8 cellular contexts compared by ENCODE assay signal in the genomic region with DNA sequence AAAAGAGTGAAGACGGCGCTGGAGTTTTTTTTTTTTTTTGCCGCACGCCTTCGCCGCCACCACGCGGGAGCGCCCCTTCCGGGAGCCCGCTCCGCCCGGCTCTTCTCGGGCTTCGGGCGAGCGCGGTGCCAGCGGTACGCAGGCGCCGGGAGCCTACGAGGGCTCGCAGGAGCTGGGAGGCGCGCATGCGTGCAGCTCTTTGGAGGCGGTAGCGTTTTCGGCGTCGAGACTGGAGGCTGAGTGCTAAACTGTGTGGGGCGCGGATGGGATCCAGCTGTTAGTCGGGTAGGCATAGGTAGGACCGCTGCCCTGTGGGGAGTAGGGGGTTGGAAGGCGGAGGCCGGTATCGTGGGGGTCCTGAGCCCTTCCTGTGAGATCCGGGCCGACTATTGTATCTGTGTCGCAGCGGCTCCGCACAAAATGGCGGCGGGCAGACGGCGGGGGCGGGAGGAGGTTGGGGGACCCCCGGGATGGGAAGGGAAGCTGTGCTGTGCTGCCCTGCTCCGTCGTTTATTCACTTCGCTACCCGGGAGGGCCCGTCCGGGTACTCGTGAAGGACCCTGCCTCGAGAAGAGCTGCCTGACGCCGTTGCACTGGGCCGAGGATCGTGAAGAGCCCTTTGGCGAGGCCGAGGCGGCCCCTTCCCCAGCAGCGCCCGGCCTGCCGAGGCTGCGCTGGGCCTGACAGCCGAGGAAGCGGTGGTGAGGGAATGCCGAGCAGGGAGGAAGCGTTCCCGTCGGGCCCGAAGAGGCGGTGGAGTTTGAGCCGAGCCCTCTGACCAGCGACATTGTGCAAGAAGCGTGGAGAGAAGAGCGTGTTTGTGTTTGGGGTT. TPM values are rescaled to one million over a fixed set of nuclear protein-coding genes. Genes with fewer than 3 reads are reported as not detected.
A peak's percentile ranks its signal among the peaks of the same experiment; 100 is the strongest.
DNase-seq lines count a peak whose midpoint lies in the region; ATAC-seq and TF ChIP-seq lines count a peak whose summit lies in the region.

A gene with protein sequence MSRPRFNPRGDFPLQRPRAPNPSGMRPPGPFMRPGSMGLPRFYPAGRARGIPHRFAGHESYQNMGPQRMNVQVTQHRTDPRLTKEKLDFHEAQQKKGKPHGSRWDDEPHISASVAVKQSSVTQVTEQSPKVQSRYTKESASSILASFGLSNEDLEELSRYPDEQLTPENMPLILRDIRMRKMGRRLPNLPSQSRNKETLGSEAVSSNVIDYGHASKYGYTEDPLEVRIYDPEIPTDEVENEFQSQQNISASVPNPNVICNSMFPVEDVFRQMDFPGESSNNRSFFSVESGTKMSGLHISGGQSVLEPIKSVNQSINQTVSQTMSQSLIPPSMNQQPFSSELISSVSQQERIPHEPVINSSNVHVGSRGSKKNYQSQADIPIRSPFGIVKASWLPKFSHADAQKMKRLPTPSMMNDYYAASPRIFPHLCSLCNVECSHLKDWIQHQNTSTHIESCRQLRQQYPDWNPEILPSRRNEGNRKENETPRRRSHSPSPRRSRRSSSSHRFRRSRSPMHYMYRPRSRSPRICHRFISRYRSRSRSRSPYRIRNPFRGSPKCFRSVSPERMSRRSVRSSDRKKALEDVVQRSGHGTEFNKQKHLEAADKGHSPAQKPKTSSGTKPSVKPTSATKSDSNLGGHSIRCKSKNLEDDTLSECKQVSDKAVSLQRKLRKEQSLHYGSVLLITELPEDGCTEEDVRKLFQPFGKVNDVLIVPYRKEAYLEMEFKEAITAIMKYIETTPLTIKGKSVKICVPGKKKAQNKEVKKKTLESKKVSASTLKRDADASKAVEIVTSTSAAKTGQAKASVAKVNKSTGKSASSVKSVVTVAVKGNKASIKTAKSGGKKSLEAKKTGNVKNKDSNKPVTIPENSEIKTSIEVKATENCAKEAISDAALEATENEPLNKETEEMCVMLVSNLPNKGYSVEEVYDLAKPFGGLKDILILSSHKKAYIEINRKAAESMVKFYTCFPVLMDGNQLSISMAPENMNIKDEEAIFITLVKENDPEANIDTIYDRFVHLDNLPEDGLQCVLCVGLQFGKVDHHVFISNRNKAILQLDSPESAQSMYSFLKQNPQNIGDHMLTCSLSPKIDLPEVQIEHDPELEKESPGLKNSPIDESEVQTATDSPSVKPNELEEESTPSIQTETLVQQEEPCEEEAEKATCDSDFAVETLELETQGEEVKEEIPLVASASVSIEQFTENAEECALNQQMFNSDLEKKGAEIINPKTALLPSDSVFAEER (N-terminal part only) (plus strand): TSS at position 202 of the 832 bp plus-strand sequence. CDS start 17,173 bp downstream, outside the sequence.

- in situ Hi-C loops in GM13977 (cut with MboI; ENCODE audit: low pct_unique_long_range_greater_than_20kb, low sequenced_read_pairs, unreplicated experiment): no loop called here

- H3K4me3 ChIP-seq in right atrium auricular region (peak within 1 kb of the TSS; percentile 92 to 94), uterus (peak within 1 kb of the TSS; percentile 70 to 98)

- H3K36me3 ChIP-seq in right atrium auricular region: no peaks in the 10 kb centered on the region
- no peaks in the 10 kb centered on the region for H3K36me3 ChIP-seq in uterus

- TF ChIP-seq CTCF in GM13977 (IDR thresholded peaks at IDR 0.05; ENCODE audit: extremely low read depth, insufficient read depth, missing control alignments) (peak; percentile 71), right atrium auricular region (IDR thresholded peaks at IDR 0.05) (peak; percentile 83 to 84), uterus (IDR thresholded peaks at IDR 0.05) (peak; percentile 72 to 88 (median 74))

- H3K27me3 ChIP-seq in right atrium auricular region (no peaks in the 10 kb centered on the region), uterus (no peaks in the 10 kb centered on the region)

- peak; percentile 95 for DNase-seq in GM13977 (ENCODE audit: low spot score)
- peak; percentile 90 for DNase-seq in NCI-H146 (lab: John Stamatoyannopoulos, UW)
- peak; percentile 33 to 92 (median 78) for DNase-seq in amygdala (lab: John Stamatoyannopoulos, UW)
- peak; percentile 86 for DNase-seq in right atrium auricular region (ENCODE audit: low spot score)
- peak; percentile 71 for DNase-seq in pulmonary artery endothelial cell (ENCODE audit: low read depth, low spot score)
- DNase-seq in uterus: peak; percentile 92

- peak within 1 kb of the TSS; percentile 100 for H3K4me3 Mint-ChIP-seq in T-helper 1 cell treated with Interleukin-12 subunit alpha and Interleukin-12 subunit beta and Interleukin-4 antibody, amounts not matched to agents 30 μg/mL and 1 μg/mL, for 36 hours

- no peaks in the 10 kb centered on the region for H3K9me3 ChIP-seq in right atrium auricular region
- H3K9me3 ChIP-seq in uterus: no peaks in the 10 kb centered on the region

- H3K4me1 ChIP-seq in right atrium auricular region: peaks cover 0 to 44% of the 10 kb centered on the region in 2 donors
- H3K4me1 ChIP-seq in uterus: no peaks in the 10 kb centered on the region

- TF ChIP-seq POLR2A in uterus (IDR thresholded peaks at IDR 0.05): peak; percentile 78 to 93

- peak within 1 kb of the TSS; percentile 93 to 98 for H3K27ac ChIP-seq in right atrium auricular region
- peak within 1 kb of the TSS; percentile 93 to 95 for H3K27ac ChIP-seq in uterus

- H3K4me1 Mint-ChIP-seq in T-helper 1 cell treated with Interleukin-12 subunit alpha and Interleukin-12 subunit beta and Interleukin-4 antibody, amounts not matched to agents 30 μg/mL and 1 μg/mL, for 36 hours (ENCODE audit: low read depth): peaks cover 22% of the 10 kb centered on the region

- H3K36me3 Mint-ChIP-seq in T-helper 1 cell treated with Interleukin-12 subunit alpha and Interleukin-12 subunit beta and Interleukin-4 antibody, amounts not matched to agents 30 μg/mL and 1 μg/mL, for 36 hours (ENCODE audit: low read depth): peaks cover 16% of the 10 kb centered on the region

- peak; percentile 94 for ATAC-seq in HG02870 (IDR thresholded peaks at IDR 0.05; ENCODE audit: unreplicated experiment)

- no peaks in the 10 kb centered on the region for H3K9me3 Mint-ChIP-seq in T-helper 1 cell treated with Interleukin-12 subunit alpha and Interleukin-12 subunit beta and Interleukin-4 antibody, amounts not matched to agents 30 μg/mL and 1 μg/mL, for 36 hours

- peaks cover 14% of the 10 kb centered on the region for H3K27me3 Mint-ChIP-seq in T-helper 1 cell treated with Interleukin-12 subunit alpha and Interleukin-12 subunit beta and Interleukin-4 antibody, amounts not matched to agents 30 μg/mL and 1 μg/mL, for 36 hours (ENCODE audit: low read depth)

- intact Hi-C loops in uterus (cut with DNase I; ENCODE audit: low total_unique reads): no loop called here

- H3K27ac Mint-ChIP-seq in T-helper 1 cell treated with Interleukin-12 subunit alpha and Interleukin-12 subunit beta and Interleukin-4 antibody, amounts not matched to agents 30 μg/mL and 1 μg/mL, for 36 hours: peak within 1 kb of the TSS; percentile 100

RNA-seq across cellular contexts. Expression of the gene that starts here (rescaled TPM):
- total RNA-seq in right atrium auricular region (10 to 100 TPM; 73.9 to 77.9 TPM), pulmonary artery endothelial cell (93.0 and 131 TPM in 2 replicates), uterus (100 to 1,000 TPM; 195 to 326 (median 252) TPM)

Comparison
In these comparisons a context has a peak if more than half of its experiments do, and no peak if none do; other contexts are left out.
1. Peak in every context shown above with its lines: DNase-seq, ATAC-seq, H3K4me3 ChIP-seq and H3K27ac ChIP-seq.